Comparison of ENCODE assay signal across 16 cellular contexts in genomic region chr1:82994866-82995370, GRCh38.
"Had no signal": no experiment of that assay in that cellular context is flagged by ENCODE, and none has a peak within 500 bp of the region (broad histone marks: within the 10 kb centered on the region; RNA-seq: fewer than 3 reads in every experiment).

No MANE protein-coding gene starts in this region.

- H3K4me1 ChIP-seq: upper lobe of right lung had no signal

- H3K27me3 ChIP-seq: ascending aorta, suprapubic skin, upper lobe of right lung had no signal

- H3K4me3 ChIP-seq: ascending aorta, suprapubic skin, upper lobe of right lung had no signal

- DNase-seq: activated naive CD4-positive, alpha-beta T cell; activated T-cell treated with anti-CD3 and anti-CD28 coated beads for 4 hours; endodermal cell; glutamatergic neuron; kidney glomerular epithelial cell; nucleus accumbens; small intestine; stimulated activated CD4-positive, alpha-beta T cell treated with anti-CD3 and anti-CD28 coated beads, Interleukin-4, amount 100 ng/mL, for 4 hours; stimulated activated CD8-positive, alpha-beta memory T cell treated with anti-CD3 and anti-CD28 coated beads, Interleukin-4, amount 100 ng/mL, for 48 hours; stimulated activated naive CD4-positive, alpha-beta T cell treated with Interleukin-2 at 50 U/mL for 16 hours; SW 1271; upper lobe of right lung had no signal

- ATAC-seq: activated CD4-positive, CD25-positive, alpha-beta regulatory T cell treated with anti-CD3 and anti-CD28 coated beads, Interleukin-2, amount 50 U/mL, for 24 hours; natural killer cell treated with Interleukin-12 subunit alpha and Interleukin-12 subunit beta and Interleukin-15 and Interleukin-18, amount 100 ng/mL, for 72 hours; upper lobe of right lung had no signal

- H3K9me3 ChIP-seq: ascending aorta, suprapubic skin, upper lobe of right lung had no signal

- H3K27ac ChIP-seq: ascending aorta, suprapubic skin, upper lobe of right lung had no signal

- H3K36me3 ChIP-seq: ascending aorta, suprapubic skin, upper lobe of right lung had no signal
